In genomic region chr4:171674781-171675180, GRCh38 we compare ENCODE assay signal across 35 cellular contexts.
"Had no signal": no experiment of that assay in that cellular context is flagged by ENCODE, and none has a peak within 500 bp of the region (broad histone marks: within the 10 kb centered on the region; RNA-seq: fewer than 3 reads in every experiment).

No MANE protein-coding gene starts in this region.

- H3K9me3 ChIP-seq: MG63 had no signal

- H3K27me3 ChIP-seq: MG63 had no signal

- H3K36me3 ChIP-seq: MG63 had no signal

- H3K9ac ChIP-seq: KMS-11 had no signal

- H3K4me2 ChIP-seq: KMS-11 had no signal

- H3K4me3 ChIP-seq: MG63 had no signal

- H3K27ac ChIP-seq: KMS-11 had no signal

- DNase-seq: Karpas-422, Kasumi-1, MG63, MM.1S, MV-4-11, NCI-H1048, NCI-H1092, NCI-H1092 treated with DMSO at 0.1 percent for 48 hours, NCI-H1105, NCI-H1105 treated with DMSO at 0.1 percent for 48 hours, NCI-H1417, NCI-H1417 treated with DMSO at 0.1 percent for 48 hours, NCI-H1436, NCI-H1436 treated with DMSO at 0.1 percent for 48 hours, NCI-H146, NCI-H1694, NCI-H1694 treated with DMSO at 0.1 percent for 48 hours, NCI-H187, NCI-H187 treated with DMSO at 0.1 percent for 48 hours, NCI-H1930, NCI-H2029, NCI-H2029 treated with DMSO at 0.1 percent for 48 hours, NCI-H2081, NCI-H2081 treated with DMSO at 0.1 percent for 48 hours, NCI-H2107, NCI-H2171, NCI-H2171 treated with DMSO at 0.1 percent for 48 hours, NCI-H2227 treated with DMSO at 0.1 percent for 48 hours, NCI-H226, NCI-H345, NCI-H446, NCI-H446 treated with DMSO at 0.1 percent for 48 hours, NCI-H510A, NCI-H510A treated with DMSO at 0.1 percent for 48 hours had no signal
